ENCODE assay signal across 20 cellular contexts in genomic region chr1:113197662-113198330, GRCh38.
DNase-seq lines count a peak whose midpoint lies in the region; ATAC-seq and TF ChIP-seq lines count a peak whose summit lies in the region.
"Had no signal": no experiment of that assay in that cellular context is flagged by ENCODE, and none has a peak within 500 bp of the region (broad histone marks: within the 10 kb centered on the region; RNA-seq: fewer than 3 reads in every experiment).

No MANE protein-coding gene starts in this region.

- no peaks in the 10 kb centered on the region for H3K79me2 ChIP-seq in Karpas-422 (ENCODE audit: low read length)

- no peaks in the 10 kb centered on the region for H4K20me1 ChIP-seq in Karpas-422 (ENCODE audit: insufficient read depth, low read depth, low read length)

- H3K36me3 ChIP-seq in Karpas-422 (ENCODE audit: insufficient read depth, low read length), result no peaks in the 10 kb centered on the region
- H3K36me3 ChIP-seq in prostate gland, result no peaks in the 10 kb centered on the region
- no peaks in the 10 kb centered on the region for H3K36me3 ChIP-seq in uterus
- H3K36me3 ChIP-seq: HAP-1 had no signal

- intact Hi-C loops in prostate gland (cut with DNase I), result no loop called here
- intact Hi-C loops in uterus (cut with DNase I; ENCODE audit: low total_unique reads), result no loop called here

- H3K27me3 ChIP-seq in Karpas-422 (ENCODE audit: low read length), result no peaks in the 10 kb centered on the region
- H3K27me3 ChIP-seq in prostate gland (replicated peaks; ENCODE audit: insufficient read depth), result no peaks in the 10 kb centered on the region
- H3K27me3 ChIP-seq in uterus, result no peaks in the 10 kb centered on the region

- H3K4me3 ChIP-seq in Karpas-422 (ENCODE audit: low read length) (no peak overlapping the region; the same call in 1 of the 2 replicates), prostate gland (no peak overlapping the region), uterus (no peak overlapping the region)
- H3K4me3 ChIP-seq: HAP-1 had no signal

- H3K27ac ChIP-seq in Karpas-422 (ENCODE audit: low read length) (no peak overlapping the region), prostate gland (peak overlapping the region; percentile 13), uterus (no peak overlapping the region)
- H3K27ac ChIP-seq: 22Rv1, C4-2B had no signal

- no peaks in the 10 kb centered on the region for H3K9me2 ChIP-seq in Karpas-422 (replicated peaks; ENCODE audit: insufficient read depth, low read length)
- H3K9me2 ChIP-seq: SK-N-SH had no signal

- 33% methylated on average over 13 of the region's 13 CpGs for WGBS in prostate gland

- H3K4me2 ChIP-seq in Karpas-422 (ENCODE audit: low read depth, low read length, poor library complexity, severe bottlenecking), result peak overlapping the region; percentile 58
- H3K4me2 ChIP-seq: SK-N-SH had no signal

- peaks cover 14% of the 10 kb centered on the region for H3K4me1 ChIP-seq in Karpas-422 (ENCODE audit: low read length)
- no peaks in the 10 kb centered on the region for H3K4me1 ChIP-seq in prostate gland (replicated peaks)
- no peaks in the 10 kb centered on the region for H3K4me1 ChIP-seq in uterus

- DNase-seq in NCI-H2107 treated with DMSO at 0.1 percent for 48 hours (lab: John Stamatoyannopoulos, UW; ENCODE audit: unreplicated experiment) (peak; percentile 12), NCI-H2107 (lab: John Stamatoyannopoulos, UW) (no peak), Karpas-422 (peak; percentile 69), prostate gland (ENCODE audit: low spot score) (no peak), uterus (no peak), SW480 (ENCODE audit: low spot score) (no peak)
- DNase-seq: AML-193, KG1, MV-4-11, NCI-H1694 treated with DMSO at 0.1 percent for 48 hours, NCI-H345, PC-3, RPMI8226, SHP77 treated with DMSO at 0.1 percent for 48 hours, SK-N-SH had no signal

- no peak for TF ChIP-seq CTCF in prostate gland (IDR thresholded peaks at IDR 0.05)
- no peak for TF ChIP-seq CTCF in uterus (IDR thresholded peaks at IDR 0.05)

- H3K9ac ChIP-seq in Karpas-422 (ENCODE audit: low read length), result no peak overlapping the region
- H3K9ac ChIP-seq: SK-N-SH had no signal

- no peak for TF ChIP-seq POLR2A in prostate gland (IDR thresholded peaks at IDR 0.05)
- TF ChIP-seq POLR2A in uterus (IDR thresholded peaks at IDR 0.05), result no peak

- no peak overlapping the region for H2AFZ ChIP-seq in Karpas-422 (ENCODE audit: low read length)

- ATAC-seq in esophagus mucosa (peak; percentile 20), GM18868 (IDR thresholded peaks at IDR 0.05; ENCODE audit: unreplicated experiment) (no peak)
- ATAC-seq: PC-3 had no signal

- H3K9me3 ChIP-seq in Karpas-422 (ENCODE audit: low read length) (no peaks in the 10 kb centered on the region), prostate gland (no peaks in the 10 kb centered on the region), uterus (no peaks in the 10 kb centered on the region)
- H3K9me3 ChIP-seq: HAP-1, SK-N-SH had no signal

Comparison
In these comparisons a context has a peak if more than half of its experiments do, and no peak if none do; other contexts are left out.
1. DNase-seq: peak in NCI-H2107 treated with DMSO at 0.1 percent for 48 hours (single experiment) and Karpas-422 (single experiment); none in NCI-H2107 (single experiment), prostate gland (single experiment), uterus (0 of 2) and SW480 (single experiment).
2. H3K27ac ChIP-seq: peak in prostate gland (2 of 2); none in Karpas-422 (single experiment) and uterus (0 of 2).